ENCODE assay signal across 18 cellular contexts in genomic region chr3:72696815-72697214, GRCh38.
DNase-seq lines count a peak whose midpoint lies in the region; ATAC-seq and TF ChIP-seq lines count a peak whose summit lies in the region.
"Had no signal": no experiment of that assay in that cellular context is flagged by ENCODE, and none has a peak within 500 bp of the region (broad histone marks: within the 10 kb centered on the region; RNA-seq: fewer than 3 reads in every experiment).

No MANE protein-coding gene starts in this region.

- H4K20me1 ChIP-seq in GM23338 (replicated peaks; ENCODE audit: insufficient read depth) (no peaks in the 10 kb centered on the region), SK-N-SH (ENCODE audit: insufficient read depth) (no peaks in the 10 kb centered on the region)
- H4K20me1 ChIP-seq: BLaER1 treated with 17β-estradiol and CSF1 and Interleukin-3, amounts not matched to agents 10 nM and 100 nM had no signal

- no peak for TF ChIP-seq EP300 in SK-N-SH (IDR thresholded peaks at IDR 0.05; ENCODE audit: borderline replicate concordance in 1 of 2, low read depth in 1 of 2, low read length in 1 of 2)

- H3K36me3 ChIP-seq in GM23338 (ENCODE audit: insufficient read depth) (no peaks in the 10 kb centered on the region), endodermal cell (ENCODE audit: control insufficient read depth, insufficient read depth, low read length) (no peaks in the 10 kb centered on the region), SK-N-SH (replicated peaks in 1 of 2; ENCODE audit: control insufficient read depth in 1 of 2, insufficient read depth in 2 of 2, low read length in 1 of 2) (no peaks in the 10 kb centered on the region)
- H3K36me3 ChIP-seq: BLaER1 treated with 17β-estradiol and CSF1 and Interleukin-3, amounts not matched to agents 10 nM and 100 nM; HAP-1 had no signal

- H3K4me3 ChIP-seq in GM23338: no peak overlapping the region
- H3K4me3 ChIP-seq in endodermal cell (ENCODE audit: low read length): no peak overlapping the region
- no peak overlapping the region for H3K4me3 ChIP-seq in SK-N-SH (ENCODE audit: low read depth in 2 of 2, low read length in 1 of 2)
- H3K4me3 ChIP-seq: BLaER1 treated with 17β-estradiol and CSF1 and Interleukin-3, amounts not matched to agents 10 nM and 100 nM; GM12878; GM23248; HAP-1 had no signal

- TF ChIP-seq RAD21 in SK-N-SH (IDR thresholded peaks at IDR 0.05; ENCODE audit: low read length): no peak

- peaks cover 30% of the 10 kb centered on the region for H3K4me1 Mint-ChIP-seq in GM23338
- peaks cover 47% of the 10 kb centered on the region for H3K4me1 Mint-ChIP-seq in endodermal cell
- H3K4me1 Mint-ChIP-seq: B cell had no signal

- H3K9me3 Mint-ChIP-seq in GM23338: no peaks in the 10 kb centered on the region; the same call in 2 of the 3 replicates
- no peaks in the 10 kb centered on the region for H3K9me3 Mint-ChIP-seq in endodermal cell
- H3K9me3 Mint-ChIP-seq: CD8-positive, alpha-beta T cell had no signal

- H3K9me3 ChIP-seq in endodermal cell (ENCODE audit: control insufficient read depth, low read length) (no peaks in the 10 kb centered on the region), SK-N-SH (no peaks in the 10 kb centered on the region)
- H3K9me3 ChIP-seq: BLaER1 treated with 17β-estradiol and CSF1 and Interleukin-3, amounts not matched to agents 10 nM and 100 nM; HAP-1 had no signal

- H3F3A ChIP-seq in GM23338 (replicated peaks; ENCODE audit: low read depth) (no peaks in the 10 kb centered on the region), SK-N-SH (replicated peaks; ENCODE audit: insufficient read depth) (no peaks in the 10 kb centered on the region)

- H3K27me3 ChIP-seq in GM23338 (ENCODE audit: insufficient read depth): no peaks in the 10 kb centered on the region
- H3K27me3 ChIP-seq in endodermal cell (ENCODE audit: control insufficient read depth, insufficient read depth, low read length, poor library complexity, severe bottlenecking): no peaks in the 10 kb centered on the region
- H3K27me3 ChIP-seq in SK-N-SH (ENCODE audit: insufficient read depth): no peaks in the 10 kb centered on the region; the same call in 1 of the 2 replicates
- H3K27me3 ChIP-seq: BLaER1 treated with 17β-estradiol and CSF1 and Interleukin-3, amounts not matched to agents 10 nM and 100 nM had no signal

- no peak overlapping the region for H3K4me3 Mint-ChIP-seq in GM23338
- no peak overlapping the region for H3K4me3 Mint-ChIP-seq in endodermal cell
- H3K4me3 Mint-ChIP-seq: B cell; CD8-positive, alpha-beta T cell had no signal

- H3K79me2 ChIP-seq in GM23338 (replicated peaks; ENCODE audit: insufficient read depth) (no peaks in the 10 kb centered on the region), SK-N-SH (ENCODE audit: insufficient read depth) (no peaks in the 10 kb centered on the region)

- no peak overlapping the region for H3K9ac ChIP-seq in endodermal cell (ENCODE audit: extremely low read depth, low read length, poor library complexity, severe bottlenecking)
- H3K9ac ChIP-seq in SK-N-SH: no peak overlapping the region
- H3K9ac ChIP-seq: BLaER1 treated with 17β-estradiol and CSF1 and Interleukin-3, amounts not matched to agents 10 nM and 100 nM; GM23248; KMS-11 had no signal

- ATAC-seq in GM23338 (peak; percentile 71), HG02610 (IDR thresholded peaks at IDR 0.05; ENCODE audit: unreplicated experiment) (no peak), HG03097 (IDR thresholded peaks at IDR 0.05; ENCODE audit: low FRiP score, unreplicated experiment) (no peak), HG02678 (IDR thresholded peaks at IDR 0.05; ENCODE audit: unreplicated experiment) (no peak)
- ATAC-seq: CD8-positive, alpha-beta T cell; GM12878 had no signal

- H3K9me2 ChIP-seq in GM23338 (ENCODE audit: insufficient read depth) (no peaks in the 10 kb centered on the region), SK-N-SH (no peaks in the 10 kb centered on the region)

- no peaks in the 10 kb centered on the region for H3K36me3 Mint-ChIP-seq in GM23338 (ENCODE audit: low read depth)
- H3K36me3 Mint-ChIP-seq in endodermal cell (ENCODE audit: low read depth): no peaks in the 10 kb centered on the region
- H3K36me3 Mint-ChIP-seq: CD8-positive, alpha-beta T cell had no signal

- H3K27ac Mint-ChIP-seq in GM23338: no peak overlapping the region
- no peak overlapping the region for H3K27ac Mint-ChIP-seq in endodermal cell
- H3K27ac Mint-ChIP-seq: B cell; CD8-positive, alpha-beta T cell had no signal

- peaks cover 10% of the 10 kb centered on the region for H3K27me3 Mint-ChIP-seq in GM23338 (ENCODE audit: insufficient read depth, low read depth, poor library complexity)
- H3K27me3 Mint-ChIP-seq in endodermal cell (ENCODE audit: insufficient read depth): no peaks in the 10 kb centered on the region

- H3K4me2 ChIP-seq in GM23338: no peak overlapping the region
- H3K4me2 ChIP-seq in SK-N-SH: no peak overlapping the region
- H3K4me2 ChIP-seq: BLaER1 treated with 17β-estradiol and CSF1 and Interleukin-3, amounts not matched to agents 10 nM and 100 nM; KMS-11 had no signal

- 73 to 82% methylated on average over 1 to 3 of the region's 5 CpGs for WGBS in endodermal cell (ENCODE audit: insufficient coverage in 1 of 2, insufficient read length in 1 of 2), 2 experiments
- 66% methylated on average over 5 of the region's 5 CpGs for WGBS in SK-N-SH (ENCODE audit: low lambda C conversion rate)

- H3K4me1 ChIP-seq in GM23338 (ENCODE audit: insufficient read depth): peaks cover 12% of the 10 kb centered on the region
- peaks cover 14% of the 10 kb centered on the region for H3K4me1 ChIP-seq in endodermal cell (ENCODE audit: control insufficient read depth, insufficient read depth, low read length)
- H3K4me1 ChIP-seq in SK-N-SH (ENCODE audit: control insufficient read depth in 1 of 2, insufficient read depth in 2 of 2, low read depth in 1 of 2, low read length in 1 of 2): no peaks in the 10 kb centered on the region; a peak in 1 of 4 replicates
- H3K4me1 ChIP-seq: HAP-1 had no signal

- POLR2A ChIA-PET in SK-N-SH (lab: Yijun Ruan, JAX): no interaction called here

- CTCF ChIA-PET in SK-N-SH (lab: Yijun Ruan, JAX): interaction anchor here (3.3 kb wide), 1 partner anchor 31 kb away, joined by 10 read pairs; no protein-coding TSS in a partner anchor

- peak; percentile 54 for DNase-seq in GM23338 (ENCODE audit: low spot score)
- DNase-seq in NCI-H69 (lab: John Stamatoyannopoulos, UW): peak; percentile 46
- DNase-seq in endodermal cell: peak; percentile 57
- peak; percentile 48 for DNase-seq in iPS-NIHi7 (ENCODE audit: extremely low spot score)
- DNase-seq in SK-N-SH: no peak
- DNase-seq: Calu3; CD8-positive, alpha-beta T cell; DMS79 treated with DMSO at 0.1 percent for 48 hours; GM23248 had no signal

- H2AFZ ChIP-seq in GM23338 (no peak overlapping the region), SK-N-SH (ENCODE audit: low read depth) (no peak overlapping the region)
- H2AFZ ChIP-seq: GM23248 had no signal

- no peak for TF ChIP-seq CTCF in GM23338 (conservative IDR thresholded peaks at IDR 0.05; ENCODE audit: low read depth in 2 of 2)
- TF ChIP-seq CTCF in endodermal cell (conservative IDR thresholded peaks at IDR 0.05): no peak
- TF ChIP-seq CTCF in SK-N-SH (IDR thresholded peaks at IDR 0.05): no peak

- no peak overlapping the region for H3K27ac ChIP-seq in GM23338 (ENCODE audit: low read depth)
- no peak overlapping the region for H3K27ac ChIP-seq in endodermal cell (ENCODE audit: low read depth, low read length)
- H3K27ac ChIP-seq in SK-N-SH (ENCODE audit: low read depth in 2 of 2, low read length in 1 of 2): no peak overlapping the region
- H3K27ac ChIP-seq: BLaER1 treated with 17β-estradiol and CSF1 and Interleukin-3, amounts not matched to agents 10 nM and 100 nM; GM23248; HL-60; KMS-11 had no signal

TF ChIP-seq in GM23338, 12 proteins besides CTCF, POLR2A, EP300 and RAD21 (continues in another document):
- TF ChIP-seq ZNF331 (CRISPR knock-in tag; IDR thresholded peaks at IDR 0.05; ENCODE audit: low read depth): no peak

TF ChIP-seq in SK-N-SH, 30 proteins besides CTCF, POLR2A, EP300 and RAD21:
- TF ChIP-seq TEAD4 (IDR thresholded peaks at IDR 0.05; ENCODE audit: borderline replicate concordance, insufficient read depth) (no peak), SIN3A (IDR thresholded peaks at IDR 0.05; ENCODE audit: borderline replicate concordance, low read depth, low read length) (no peak), RXRA (IDR thresholded peaks at IDR 0.05; ENCODE audit: borderline replicate concordance, low read depth) (no peak)
- TF ChIP-seq, protein P1, sequence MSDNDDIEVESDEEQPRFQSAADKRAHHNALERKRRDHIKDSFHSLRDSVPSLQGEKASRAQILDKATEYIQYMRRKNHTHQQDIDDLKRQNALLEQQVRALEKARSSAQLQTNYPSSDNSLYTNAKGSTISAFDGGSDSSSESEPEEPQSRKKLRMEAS (IDR thresholded peaks at IDR 0.05; ENCODE audit: low read depth): no peak
- TF ChIP-seq, protein P2, sequence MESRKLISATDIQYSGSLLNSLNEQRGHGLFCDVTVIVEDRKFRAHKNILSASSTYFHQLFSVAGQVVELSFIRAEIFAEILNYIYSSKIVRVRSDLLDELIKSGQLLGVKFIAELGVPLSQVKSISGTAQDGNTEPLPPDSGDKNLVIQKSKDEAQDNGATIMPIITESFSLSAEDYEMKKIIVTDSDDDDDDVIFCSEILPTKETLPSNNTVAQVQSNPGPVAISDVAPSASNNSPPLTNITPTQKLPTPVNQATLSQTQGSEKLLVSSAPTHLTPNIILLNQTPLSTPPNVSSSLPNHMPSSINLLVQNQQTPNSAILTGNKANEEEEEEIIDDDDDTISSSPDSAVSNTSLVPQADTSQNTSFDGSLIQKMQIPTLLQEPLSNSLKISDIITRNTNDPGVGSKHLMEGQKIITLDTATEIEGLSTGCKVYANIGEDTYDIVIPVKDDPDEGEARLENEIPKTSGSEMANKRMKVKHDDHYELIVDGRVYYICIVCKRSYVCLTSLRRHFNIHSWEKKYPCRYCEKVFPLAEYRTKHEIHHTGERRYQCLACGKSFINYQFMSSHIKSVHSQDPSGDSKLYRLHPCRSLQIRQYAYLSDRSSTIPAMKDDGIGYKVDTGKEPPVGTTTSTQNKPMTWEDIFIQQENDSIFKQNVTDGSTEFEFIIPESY (IDR thresholded peaks at IDR 0.05; ENCODE audit: borderline replicate concordance, low read depth): no peak
- TF ChIP-seq, protein P3, sequence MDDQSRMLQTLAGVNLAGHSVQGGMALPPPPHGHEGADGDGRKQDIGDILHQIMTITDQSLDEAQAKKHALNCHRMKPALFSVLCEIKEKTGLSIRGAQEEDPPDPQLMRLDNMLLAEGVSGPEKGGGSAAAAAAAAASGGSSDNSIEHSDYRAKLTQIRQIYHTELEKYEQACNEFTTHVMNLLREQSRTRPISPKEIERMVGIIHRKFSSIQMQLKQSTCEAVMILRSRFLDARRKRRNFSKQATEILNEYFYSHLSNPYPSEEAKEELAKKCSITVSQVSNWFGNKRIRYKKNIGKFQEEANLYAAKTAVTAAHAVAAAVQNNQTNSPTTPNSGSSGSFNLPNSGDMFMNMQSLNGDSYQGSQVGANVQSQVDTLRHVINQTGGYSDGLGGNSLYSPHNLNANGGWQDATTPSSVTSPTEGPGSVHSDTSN (IDR thresholded peaks at IDR 0.05): no peak
